ENCODE assay signal across 16 cellular contexts in the genomic region with DNA sequence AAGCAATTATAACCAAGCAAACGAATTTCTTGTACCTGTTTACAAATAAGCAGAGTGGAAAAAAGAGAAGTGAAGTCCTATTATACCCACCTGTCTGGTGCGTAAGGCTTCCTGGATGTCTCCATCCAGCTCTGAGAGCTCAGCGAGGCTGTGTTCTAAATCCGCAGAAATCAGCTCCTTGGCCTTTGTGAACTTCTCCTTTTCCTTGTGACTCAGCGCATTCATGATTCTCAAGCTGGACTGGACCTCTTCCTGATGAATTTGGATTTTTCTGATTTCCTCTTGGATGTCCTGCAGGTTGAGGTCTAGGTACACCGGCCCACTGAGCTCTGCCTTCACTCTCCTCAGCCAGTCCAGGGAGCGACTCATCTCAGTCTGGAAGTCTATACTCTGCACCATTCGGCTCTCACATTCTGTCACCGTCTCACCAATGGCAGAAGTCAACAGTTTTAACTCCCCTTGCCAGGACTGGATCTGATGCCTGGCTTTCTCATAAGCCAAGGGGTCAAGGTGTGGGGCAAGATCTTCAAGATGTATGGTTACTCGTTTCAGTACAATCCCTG.
"Had no signal": no experiment of that assay in that cellular context is flagged by ENCODE, and none has a peak within 500 bp of the region (broad histone marks: within the 10 kb centered on the region; RNA-seq: fewer than 3 reads in every experiment).

No MANE protein-coding gene starts in this region.

- ATAC-seq: left lobe of liver; mucosa of descending colon; stimulated activated memory B cell treated with anti-CD40 and anti-IgM and Interleukin-4, amounts not matched to agents 10 μg/mL and 1 μg/mL and 100 μg/mL, for 72 hours; T-cell had no signal

- H3K4me3 Mint-ChIP-seq: activated CD4-positive, alpha-beta T cell treated with anti-CD3 and anti-CD28 coated beads, Interleukin-2, amount 10 ng/mL, durations not matched to agents 7 days and 5 days; activated naive CD4-positive, alpha-beta T cell treated with anti-CD3 and anti-CD28 coated beads, Interleukin-2, amount 50 U/mL, for 24 hours; memory B cell; naive B cell; stimulated activated memory B cell treated with anti-CD40 and anti-IgM and Interleukin-4, amounts not matched to agents 10 μg/mL and 1 μg/mL and 100 μg/mL, for 72 hours; T-cell had no signal

- H3K36me3 Mint-ChIP-seq: activated naive CD4-positive, alpha-beta T cell treated with anti-CD3 and anti-CD28 coated beads, Interleukin-2, amount 50 U/mL, for 24 hours; memory B cell; naive B cell; stimulated activated memory B cell treated with anti-CD40 and anti-IgM and Interleukin-4, amounts not matched to agents 10 μg/mL and 1 μg/mL and 100 μg/mL, for 72 hours; T-cell had no signal

- H3K9me3 Mint-ChIP-seq: activated CD4-positive, alpha-beta T cell treated with anti-CD3 and anti-CD28 coated beads, Interleukin-2, amount 10 ng/mL, durations not matched to agents 7 days and 5 days; activated naive CD4-positive, alpha-beta T cell treated with anti-CD3 and anti-CD28 coated beads, Interleukin-2, amount 50 U/mL, for 24 hours; memory B cell; naive B cell; stimulated activated memory B cell treated with anti-CD40 and anti-IgM and Interleukin-4, amounts not matched to agents 10 μg/mL and 1 μg/mL and 100 μg/mL, for 72 hours; T-cell had no signal

- H3K4me1 Mint-ChIP-seq: activated CD4-positive, alpha-beta T cell treated with anti-CD3 and anti-CD28 coated beads, Interleukin-2, amount 10 ng/mL, durations not matched to agents 7 days and 5 days; activated naive CD4-positive, alpha-beta T cell treated with anti-CD3 and anti-CD28 coated beads, Interleukin-2, amount 50 U/mL, for 24 hours; memory B cell; naive B cell; stimulated activated memory B cell treated with anti-CD40 and anti-IgM and Interleukin-4, amounts not matched to agents 10 μg/mL and 1 μg/mL and 100 μg/mL, for 72 hours; T-cell had no signal

- H3K27ac Mint-ChIP-seq: activated CD4-positive, alpha-beta T cell treated with anti-CD3 and anti-CD28 coated beads, Interleukin-2, amount 10 ng/mL, durations not matched to agents 7 days and 5 days; activated naive CD4-positive, alpha-beta T cell treated with anti-CD3 and anti-CD28 coated beads, Interleukin-2, amount 50 U/mL, for 24 hours; memory B cell; naive B cell; stimulated activated memory B cell treated with anti-CD40 and anti-IgM and Interleukin-4, amounts not matched to agents 10 μg/mL and 1 μg/mL and 100 μg/mL, for 72 hours; T-cell had no signal

- H3K27me3 Mint-ChIP-seq: activated naive CD4-positive, alpha-beta T cell treated with anti-CD3 and anti-CD28 coated beads, Interleukin-2, amount 50 U/mL, for 24 hours; stimulated activated memory B cell treated with anti-CD40 and anti-IgM and Interleukin-4, amounts not matched to agents 10 μg/mL and 1 μg/mL and 100 μg/mL, for 72 hours; T-cell had no signal

- DNase-seq: activated CD4-positive, alpha-beta T cell treated with anti-CD3 and anti-CD28 coated beads, Interleukin-2, amount 10 ng/mL, durations not matched to agents 7 days and 5 days; activated CD4-positive, CD25-positive, alpha-beta regulatory T cell; activated CD8-positive, alpha-beta memory T cell treated with anti-CD3 and anti-CD28 coated beads for 24 hours; activated CD8-positive, alpha-beta memory T cell treated with anti-CD3 and anti-CD28 coated beads, Interleukin-2, amount 50 U/mL, for 48 hours; activated effector memory CD4-positive, alpha-beta T cell treated with anti-CD3 and anti-CD28 coated beads, Interleukin-2, amount 50 U/mL, for 16 hours; activated T-cell treated with anti-CD3 and anti-CD28 coated beads, Interleukin-2, amount 50 U/mL, for 48 hours; effector CD4-positive, alpha-beta T cell; mucosa of descending colon; naive B cell; sigmoid colon; stimulated activated CD4-positive, alpha-beta T cell treated with anti-CD3 and anti-CD28 coated beads, Interleukin-4, amount 100 ng/mL, for 24 hours; T-cell had no signal
